Comparison of ENCODE assay signal across 14 cellular contexts in the genomic region with DNA sequence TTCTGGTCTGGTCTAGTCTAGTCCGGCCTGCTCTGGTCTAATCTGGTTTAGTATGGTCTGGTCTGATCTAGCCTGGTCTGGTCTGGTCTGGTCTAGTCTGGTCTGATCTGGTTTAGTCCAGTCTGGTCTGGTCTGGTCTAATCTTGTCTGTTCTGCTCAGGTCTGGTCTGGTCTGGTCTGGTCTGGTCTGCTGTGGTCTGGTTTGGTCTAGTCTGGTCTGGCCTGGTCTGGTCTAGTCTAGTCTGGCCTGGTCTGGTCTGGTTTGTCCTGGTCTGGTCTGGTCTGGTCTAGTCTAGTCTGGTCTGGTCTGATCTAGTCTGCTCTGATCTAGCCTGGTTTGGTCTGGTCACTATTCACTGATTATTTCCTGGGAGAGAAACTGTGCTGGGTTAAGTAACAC.
DNase-seq lines count a peak whose midpoint lies in the region; ATAC-seq and TF ChIP-seq lines count a peak whose summit lies in the region.
"Had no signal": no experiment of that assay in that cellular context is flagged by ENCODE, and none has a peak within 500 bp of the region (broad histone marks: within the 10 kb centered on the region; RNA-seq: fewer than 3 reads in every experiment).

No MANE protein-coding gene starts in this region.

- H3K9me3 Mint-ChIP-seq in type B pancreatic cell, result peaks cover 6% of the 10 kb centered on the region

- H3K36me3 Mint-ChIP-seq in type B pancreatic cell, result no peaks in the 10 kb centered on the region
- H3K36me3 Mint-ChIP-seq: CD8-positive, alpha-beta T cell had no signal

- H3K4me3 Mint-ChIP-seq in type B pancreatic cell, result no peak overlapping the region
- H3K4me3 Mint-ChIP-seq: B cell; CD8-positive, alpha-beta T cell had no signal

- H3K27ac ChIP-seq in coronary artery, result no peak overlapping the region
- peak overlapping the region; percentile 67 for H3K27ac ChIP-seq in mesodermal cell (ENCODE audit: low read depth, low read length, severe bottlenecking)

- DNase-seq in SK-N-DZ (ENCODE audit: low spot score) (peak; percentile 63), coronary artery (ENCODE audit: low spot score) (peak; percentile 68), type B pancreatic cell (ENCODE audit: extremely low spot score, unreplicated experiment) (peak; percentile 39), T-helper 9 cell (no peak)
- DNase-seq: CD8-positive, alpha-beta T cell; HCEC 1CT; MV-4-11; NCI-H1436 treated with DMSO at 0.1 percent for 48 hours; NCI-H774; RPMI8226 had no signal

- H3K9me3 ChIP-seq in mesodermal cell (ENCODE audit: control insufficient read depth, low read length), result peaks cover 19% of the 10 kb centered on the region

- ATAC-seq in GM19023 (IDR thresholded peaks at IDR 0.05; ENCODE audit: unreplicated experiment) (no peak), HG02981 (IDR thresholded peaks at IDR 0.05; ENCODE audit: unreplicated experiment) (no peak)
- ATAC-seq: CD8-positive, alpha-beta T cell had no signal

- no peaks in the 10 kb centered on the region for H3K4me1 Mint-ChIP-seq in type B pancreatic cell (ENCODE audit: unreplicated experiment)
- H3K4me1 Mint-ChIP-seq: B cell had no signal

- no peak overlapping the region for H3K27ac Mint-ChIP-seq in type B pancreatic cell
- H3K27ac Mint-ChIP-seq: B cell; CD8-positive, alpha-beta T cell had no signal

- TF ChIP-seq CTCF in coronary artery (IDR thresholded peaks at IDR 0.05) (no peak), type B pancreatic cell (conservative IDR thresholded peaks at IDR 0.05) (no peak)

- H3K27me3 Mint-ChIP-seq in type B pancreatic cell, result peaks cover 10% of the 10 kb centered on the region

- no peak overlapping the region for H3K4me3 ChIP-seq in coronary artery
- H3K4me3 ChIP-seq in mesodermal cell (ENCODE audit: extremely low read depth, insufficient read depth, low read length, poor library complexity, severe bottlenecking), result no peak overlapping the region

- 83 to 100% methylated on average over 1 of the region's 1 CpG for WGBS in mesodermal cell (ENCODE audit: insufficient coverage in 2 of 2), 2 experiments

- H3K36me3 ChIP-seq in mesodermal cell (ENCODE audit: control insufficient read depth, insufficient read depth, low read length), result no peaks in the 10 kb centered on the region

- no peaks in the 10 kb centered on the region for H3K4me1 ChIP-seq in mesodermal cell (ENCODE audit: control insufficient read depth, insufficient read depth, low read length, poor library complexity, severe bottlenecking)
